28 cellular contexts compared by ENCODE assay signal in the genomic region with DNA sequence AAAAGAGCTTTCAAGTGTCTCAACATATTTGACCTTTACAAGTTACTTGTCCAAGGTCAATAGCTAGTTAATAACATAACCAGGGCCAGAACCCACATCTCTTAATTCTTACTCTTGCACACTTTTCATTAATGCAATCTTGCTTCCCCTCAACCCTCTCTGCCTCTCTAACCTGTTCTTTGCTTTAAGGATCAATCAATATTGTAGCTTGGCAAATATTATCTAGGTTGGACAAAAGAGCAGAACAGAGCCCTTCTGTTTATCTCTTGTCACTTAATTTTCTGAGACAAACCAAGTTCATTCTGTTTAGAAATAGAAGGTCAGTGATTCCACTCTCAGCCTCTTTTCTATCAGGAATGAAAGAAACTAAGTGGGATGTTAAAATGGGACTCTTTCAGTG.
"Had no signal": no experiment of that assay in that cellular context is flagged by ENCODE, and none has a peak within 500 bp of the region (broad histone marks: within the 10 kb centered on the region; RNA-seq: fewer than 3 reads in every experiment).

No MANE protein-coding gene starts in this region.

- H3K9me3 Mint-ChIP-seq: stimulated activated effector memory CD8-positive, alpha-beta T cell treated with anti-CD3 and anti-CD28 coated beads, Interleukin-12 subunit alpha, Interleukin-12 subunit beta, amount 100 ng/mL, for 72 hours; stimulated activated memory B cell treated with anti-CD40 and anti-IgM and Interleukin-4, amounts not matched to agents 10 μg/mL and 1 μg/mL and 100 μg/mL, for 72 hours; stimulated activated naive B cell treated with anti-CD40 and anti-IgM and Interleukin-4, amounts not matched to agents 10 μg/mL and 1 μg/mL and 100 μg/mL, for 72 hours; stimulated activated naive CD8-positive, alpha-beta T cell treated with anti-CD3 and anti-CD28 coated beads, Interleukin-15, amount 100 ng/mL, for 72 hours; stimulated activated naive CD8-positive, alpha-beta T cell treated with anti-CD3 and anti-CD28 coated beads, Interleukin-15, Interleukin-2, amounts not matched to agents 100 ng/mL and 50 ng/mL, for 24 hours; type B pancreatic cell had no signal

- H3K4me1 Mint-ChIP-seq: stimulated activated effector memory CD8-positive, alpha-beta T cell treated with anti-CD3 and anti-CD28 coated beads, Interleukin-12 subunit alpha, Interleukin-12 subunit beta, amount 100 ng/mL, for 72 hours; stimulated activated memory B cell treated with anti-CD40 and anti-IgM and Interleukin-4, amounts not matched to agents 10 μg/mL and 1 μg/mL and 100 μg/mL, for 72 hours; stimulated activated naive B cell treated with anti-CD40 and anti-IgM and Interleukin-4, amounts not matched to agents 10 μg/mL and 1 μg/mL and 100 μg/mL, for 72 hours; stimulated activated naive CD8-positive, alpha-beta T cell treated with anti-CD3 and anti-CD28 coated beads, Interleukin-15, amount 100 ng/mL, for 72 hours had no signal

- H3K36me3 ChIP-seq: stomach, suprapubic skin, thoracic aorta, thyroid gland, tibial artery, tibial nerve, transverse colon, upper lobe of left lung, upper lobe of right lung, uterus, vagina had no signal

- H3K27me3 ChIP-seq: stomach, suprapubic skin, testis, thyroid gland, tibial artery, tibial nerve, upper lobe of left lung, upper lobe of right lung, uterus, vagina had no signal

- H3K36me3 Mint-ChIP-seq: stimulated activated effector memory CD8-positive, alpha-beta T cell treated with anti-CD3 and anti-CD28 coated beads, Interleukin-12 subunit alpha, Interleukin-12 subunit beta, amount 100 ng/mL, for 72 hours; stimulated activated memory B cell treated with anti-CD40 and anti-IgM and Interleukin-4, amounts not matched to agents 10 μg/mL and 1 μg/mL and 100 μg/mL, for 72 hours; stimulated activated naive B cell treated with anti-CD40 and anti-IgM and Interleukin-4, amounts not matched to agents 10 μg/mL and 1 μg/mL and 100 μg/mL, for 72 hours; type B pancreatic cell had no signal

- H3K4me3 Mint-ChIP-seq: stimulated activated effector memory CD8-positive, alpha-beta T cell treated with anti-CD3 and anti-CD28 coated beads, Interleukin-12 subunit alpha, Interleukin-12 subunit beta, amount 100 ng/mL, for 72 hours; stimulated activated memory B cell treated with anti-CD40 and anti-IgM and Interleukin-4, amounts not matched to agents 10 μg/mL and 1 μg/mL and 100 μg/mL, for 72 hours; stimulated activated naive B cell treated with anti-CD40 and anti-IgM and Interleukin-4, amounts not matched to agents 10 μg/mL and 1 μg/mL and 100 μg/mL, for 72 hours; stimulated activated naive CD8-positive, alpha-beta T cell treated with anti-CD3 and anti-CD28 coated beads, Interleukin-15, amount 100 ng/mL, for 72 hours; stimulated activated naive CD8-positive, alpha-beta T cell treated with anti-CD3 and anti-CD28 coated beads, Interleukin-15, Interleukin-2, amounts not matched to agents 100 ng/mL and 50 ng/mL, for 24 hours; type B pancreatic cell had no signal

- H3K27ac Mint-ChIP-seq: stimulated activated effector memory CD8-positive, alpha-beta T cell treated with anti-CD3 and anti-CD28 coated beads, Interleukin-12 subunit alpha, Interleukin-12 subunit beta, amount 100 ng/mL, for 72 hours; stimulated activated memory B cell treated with anti-CD40 and anti-IgM and Interleukin-4, amounts not matched to agents 10 μg/mL and 1 μg/mL and 100 μg/mL, for 72 hours; stimulated activated naive B cell treated with anti-CD40 and anti-IgM and Interleukin-4, amounts not matched to agents 10 μg/mL and 1 μg/mL and 100 μg/mL, for 72 hours; stimulated activated naive CD8-positive, alpha-beta T cell treated with anti-CD3 and anti-CD28 coated beads, Interleukin-15, amount 100 ng/mL, for 72 hours; stimulated activated naive CD8-positive, alpha-beta T cell treated with anti-CD3 and anti-CD28 coated beads, Interleukin-15, Interleukin-2, amounts not matched to agents 100 ng/mL and 50 ng/mL, for 24 hours; type B pancreatic cell had no signal

- H3K4me3 ChIP-seq: stomach, suprapubic skin, testis, thoracic aorta, thyroid gland, tibial artery, tibial nerve, transverse colon, upper lobe of left lung, upper lobe of right lung, uterus, vagina had no signal

- H3K27me3 Mint-ChIP-seq: stimulated activated naive CD8-positive, alpha-beta T cell treated with anti-CD3 and anti-CD28 coated beads, Interleukin-15, Interleukin-2, amounts not matched to agents 100 ng/mL and 50 ng/mL, for 24 hours had no signal

- DNase-seq: stimulated activated CD4-positive, alpha-beta T cell treated with anti-CD3 and anti-CD28 coated beads, Interleukin-2, amount 100 ng/mL, for 48 hours; stimulated activated CD4-positive, alpha-beta T cell treated with anti-CD3 and anti-CD28 coated beads, Interleukin-4, amount 100 ng/mL, for 1 hour; stimulated activated CD4-positive, alpha-beta T cell treated with anti-CD3 and anti-CD28 coated beads, Interleukin-4, amount 100 ng/mL, for 24 hours; stimulated activated CD4-positive, alpha-beta T cell treated with anti-CD3 and anti-CD28 coated beads, Interleukin-4, amount 100 ng/mL, for 4 hours; stimulated activated CD8-positive, alpha-beta memory T cell treated with anti-CD3 and anti-CD28 coated beads, Interleukin-4, amount 100 ng/mL, for 48 hours; stimulated activated naive B cell treated with anti-CD40 and anti-IgM and Interleukin-4, amounts not matched to agents 10 μg/mL and 1 μg/mL and 100 μg/mL, for 72 hours; stimulated activated naive CD4-positive, alpha-beta T cell; stimulated activated naive CD4-positive, alpha-beta T cell treated with Interleukin-2 at 50 U/mL for 16 hours; stimulated activated naive CD8-positive, alpha-beta T cell treated with anti-CD3 and anti-CD28 coated beads, Interleukin-15, amount 100 ng/mL, for 72 hours; stimulated activated naive CD8-positive, alpha-beta T cell treated with anti-CD3 and anti-CD28 coated beads, Interleukin-15, Interleukin-2, amounts not matched to agents 100 U/mL and 50 U/mL, for 24 hours; stomach; substantia nigra; testis; thyroid gland; tibial artery; transverse colon; trophoblast cell; upper lobe of left lung; upper lobe of right lung; uterus had no signal

- H3K4me1 ChIP-seq: stomach, suprapubic skin, testis, thyroid gland, tibial artery, transverse colon, upper lobe of left lung, upper lobe of right lung, uterus, vagina had no signal

- H3K9me3 ChIP-seq: stomach, suprapubic skin, testis, thoracic aorta, thyroid gland, tibial artery, tibial nerve, transverse colon, upper lobe of left lung, upper lobe of right lung, uterus, vagina had no signal

- ATAC-seq: stimulated activated naive B cell treated with anti-CD40 and anti-IgM and Interleukin-4, amounts not matched to agents 10 μg/mL and 1 μg/mL and 100 μg/mL, for 72 hours; stimulated activated naive CD8-positive, alpha-beta T cell treated with anti-CD3 and anti-CD28 coated beads, Interleukin-15, Interleukin-2, amounts not matched to agents 100 U/mL and 50 U/mL, for 24 hours; upper lobe of right lung had no signal

- H3K27ac ChIP-seq: stomach, suprapubic skin, testis, thoracic aorta, thyroid gland, tibial artery, tibial nerve, transverse colon, upper lobe of left lung, upper lobe of right lung, uterus, vagina had no signal
